8 cellular contexts compared by ENCODE assay signal in genomic region chr11:77449060-77449521, GRCh38. TPM values are rescaled to one million over a fixed set of nuclear protein-coding genes. Genes with fewer than 3 reads are reported as not detected.
DNase-seq lines count a peak whose midpoint lies in the region; ATAC-seq, FAIRE-seq and TF ChIP-seq lines count a peak whose summit lies in the region.

No MANE protein-coding gene starts in this region.

- no peak for TF ChIP-seq CTCF in endodermal cell (conservative IDR thresholded peaks at IDR 0.05)

- peaks cover 8% of the 10 kb centered on the region for H3K4me1 ChIP-seq in endodermal cell (ENCODE audit: control insufficient read depth, insufficient read depth, low read length)

- peak; percentile 91 for FAIRE-seq in GM12891 (lab: Jason Lieb, UNC)

- H3K9ac ChIP-seq in endodermal cell (ENCODE audit: extremely low read depth, low read length, poor library complexity, severe bottlenecking) = no peak overlapping the region

- peaks cover 59% of the 10 kb centered on the region for H3K4me1 Mint-ChIP-seq in endodermal cell

- no peaks in the 10 kb centered on the region for H3K9me3 ChIP-seq in endodermal cell (ENCODE audit: control insufficient read depth, low read length)

- peaks cover 11% of the 10 kb centered on the region for H3K36me3 Mint-ChIP-seq in endodermal cell (ENCODE audit: low read depth)

- no peak overlapping the region for H3K4me3 ChIP-seq in endodermal cell (ENCODE audit: low read length)

- H3K27ac Mint-ChIP-seq in endodermal cell = peak overlapping the region; percentile 77

- H3K4me3 Mint-ChIP-seq in endodermal cell = no peak overlapping the region

- WGBS in endodermal cell (ENCODE audit: insufficient coverage in 1 of 2, insufficient read length in 1 of 2), 2 experiments = 36 to 43% methylated on average over 1 to 5 of the region's 5 CpGs

- no peak for DNase-seq in GM12891 (ENCODE audit: insufficient read length, low spot score)
- no peak for DNase-seq in endodermal cell
- no peak for DNase-seq in NCI-H82 (lab: John Stamatoyannopoulos, UW)
- DNase-seq in nucleus accumbens (lab: John Stamatoyannopoulos, UW) = no peak
- DNase-seq in NCI-H2171 (lab: John Stamatoyannopoulos, UW) = no peak
- DNase-seq in stimulated activated naive CD4-positive, alpha-beta T cell (lab: John Stamatoyannopoulos, UW) = no peak

- no peaks in the 10 kb centered on the region for H3K27me3 Mint-ChIP-seq in endodermal cell (ENCODE audit: insufficient read depth)

- H3K27me3 ChIP-seq in endodermal cell (ENCODE audit: control insufficient read depth, insufficient read depth, low read length, poor library complexity, severe bottlenecking) = no peaks in the 10 kb centered on the region

- ATAC-seq in GM21381 (IDR thresholded peaks at IDR 0.05; ENCODE audit: unreplicated experiment) (peak; percentile 59), HG03469 (IDR thresholded peaks at IDR 0.05; ENCODE audit: unreplicated experiment) (peak; percentile 42)

- H3K27ac ChIP-seq in endodermal cell (ENCODE audit: low read depth, low read length) = no peak overlapping the region

- peaks cover 9% of the 10 kb centered on the region for H3K36me3 ChIP-seq in endodermal cell (ENCODE audit: control insufficient read depth, insufficient read depth, low read length)

- TF ChIP-seq POLR2A in GM12891 (IDR thresholded peaks at IDR 0.05; ENCODE audit: low read depth, low read length) = no peak

- no peaks in the 10 kb centered on the region for H3K9me3 Mint-ChIP-seq in endodermal cell

TF ChIP-seq in GM12891, 5 proteins besides CTCF, POLR2A, EP300 and RAD21:
- TF ChIP-seq POU2F2 (IDR thresholded peaks at IDR 0.05; ENCODE audit: low read depth, low read length) = no peak
- TF ChIP-seq SPI1 (IDR thresholded peaks at IDR 0.05; ENCODE audit: low read depth, low read length) = peak; percentile 89
- TF ChIP-seq PAX5 (IDR thresholded peaks at IDR 0.05; ENCODE audit: insufficient read depth, low read length, severe bottlenecking) = no peak
- no peak for TF ChIP-seq TAF1 (IDR thresholded peaks at IDR 0.05; ENCODE audit: low read depth, low read length)

RNA-seq across cellular contexts. Expression of gene PAK1, which starts 24.8 kb away (rescaled TPM):
- polyA plus RNA-seq in GM12891 (2012; ENCODE audit: low read depth, missing spikeins) = 74.0 TPM
- total RNA-seq in endodermal cell = 10 to 100 TPM; 91.3 to 94.9 TPM
- polyA plus RNA-seq in endodermal cell (2013, experiment 1 of 2) = 77.0 TPM
- polyA plus RNA-seq in endodermal cell (2013, experiment 2 of 2) = 66.0 TPM
